Comparison of ENCODE assay signal across 9 cellular contexts in the genomic region with DNA sequence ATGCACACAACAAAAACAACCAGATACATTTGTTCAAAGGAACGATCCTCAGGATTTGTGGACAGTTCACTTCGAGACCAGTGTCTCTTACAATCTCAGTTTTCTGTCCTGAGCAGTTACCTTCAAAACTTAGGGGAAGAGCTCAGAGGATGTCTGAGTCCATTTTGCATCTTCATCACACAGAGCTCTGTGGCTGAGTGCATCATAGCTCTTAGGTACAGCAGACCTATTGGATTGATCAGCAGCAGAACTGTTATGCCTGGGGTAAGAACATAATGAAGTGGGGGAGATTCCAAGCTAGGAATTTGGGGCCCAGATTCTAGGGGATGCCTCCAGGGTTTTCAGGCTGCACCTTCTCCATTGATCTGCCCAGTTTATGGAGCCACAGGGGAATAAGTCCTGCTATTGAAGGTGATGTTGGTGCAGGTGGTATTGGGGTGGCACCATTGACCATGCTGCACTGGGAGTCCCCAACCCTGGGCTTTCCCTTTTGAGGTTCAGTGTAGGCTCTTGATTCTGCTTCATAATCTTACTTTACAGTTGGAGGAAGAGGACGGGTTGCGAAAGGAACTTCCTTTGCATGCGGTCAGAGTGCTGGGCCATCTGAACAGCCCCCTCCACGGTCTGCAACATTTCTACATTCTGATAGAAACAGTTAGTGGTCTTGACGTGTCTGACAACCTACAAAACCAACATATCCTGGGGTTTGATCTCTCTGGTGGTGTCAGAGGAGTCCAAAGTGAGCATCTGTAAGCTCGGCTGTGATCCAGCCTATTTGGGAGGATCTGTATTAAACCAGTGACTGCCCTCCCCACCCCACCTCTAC.
DNase-seq lines count a peak whose midpoint lies in the region; ATAC-seq lines count a peak whose summit lies in the region.
"Had no signal": no experiment of that assay in that cellular context is flagged by ENCODE, and none has a peak within 500 bp of the region (broad histone marks: within the 10 kb centered on the region; RNA-seq: fewer than 3 reads in every experiment).

No MANE protein-coding gene starts in this region.

- H3K9me3 Mint-ChIP-seq in naive B cell: peaks cover 0 to 5% (median 2%) of the 10 kb centered on the region in 7 donors

- H3K4me1 Mint-ChIP-seq in naive B cell: peaks cover 51 to 74% (median 72%) of the 10 kb centered on the region in 3 donors

- no peaks in the 10 kb centered on the region for H3K27me3 Mint-ChIP-seq in naive B cell

- intact Hi-C loops in posterior cingulate gyrus (cut with DNase I): no loop called here

- H3K36me3 Mint-ChIP-seq in naive B cell: peaks cover 0 to 9% of the 10 kb centered on the region in 2 donors

- peak; percentile 50 for DNase-seq in CMK (ENCODE audit: low read depth)
- peak; percentile 67 for DNase-seq in activated CD8-positive, alpha-beta memory T cell treated with anti-CD3 and anti-CD28 coated beads for 24 hours
- DNase-seq in naive B cell: peak; percentile 88
- no peak for DNase-seq in kidney glomerular epithelial cell (lab: John Stamatoyannopoulos, UW)
- no peak for DNase-seq in posterior cingulate gyrus
- DNase-seq in NCI-H2081 (lab: John Stamatoyannopoulos, UW): no peak

- ATAC-seq in GM19463 (IDR thresholded peaks at IDR 0.05; ENCODE audit: unreplicated experiment): peak; percentile 81
- peak; percentile 65 for ATAC-seq in HG03520 (IDR thresholded peaks at IDR 0.05; ENCODE audit: unreplicated experiment)
- ATAC-seq in naive B cell (ENCODE audit: low read depth in 2 of 2): peak; percentile 77 to 80
- ATAC-seq: body of pancreas had no signal

- H3K4me3 Mint-ChIP-seq in naive B cell: peak overlapping the region; percentile 50 to 88 (median 82)

- H3K27ac Mint-ChIP-seq in naive B cell: peak overlapping the region; percentile 93 to 100 (median 96)

Comparison
In these comparisons a context has a peak if more than half of its experiments do, and no peak if none do; other contexts are left out.
1. DNase-seq: peak in CMK (single experiment), activated CD8-positive, alpha-beta memory T cell treated with anti-CD3 and anti-CD28 coated beads for 24 hours (single experiment) and naive B cell (single experiment); none in kidney glomerular epithelial cell (single experiment), posterior cingulate gyrus (0 of 10) and NCI-H2081 (0 of 2).
2. Peak in every context shown above with its lines, with median percentiles within 50 percentile points of each other: ATAC-seq.